14 cellular contexts compared by ENCODE assay signal in the genomic region with DNA sequence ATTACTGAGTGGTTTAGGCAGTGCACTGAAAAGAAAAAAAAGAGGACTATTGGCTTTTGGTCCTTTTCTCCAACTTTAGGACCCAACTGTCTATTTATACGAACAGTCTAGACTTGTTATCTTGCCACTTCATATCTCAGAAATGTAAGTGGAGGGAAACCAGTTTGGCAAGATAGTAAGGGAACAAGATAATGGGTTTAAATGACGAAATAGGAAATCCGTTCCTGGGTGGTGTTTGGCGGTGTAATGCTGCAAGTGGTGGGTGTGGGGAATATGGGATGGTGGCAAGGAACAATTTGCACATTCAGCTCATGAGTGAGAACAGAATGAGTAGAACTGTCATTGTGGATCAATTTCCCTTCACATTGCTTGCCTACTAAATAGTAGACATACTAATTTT. TPM values are rescaled to one million over a fixed set of nuclear protein-coding genes. Genes with fewer than 3 reads are reported as not detected.
A peak's percentile ranks its signal among the peaks of the same experiment; 100 is the strongest.
DNase-seq lines count a peak whose midpoint lies in the region; ATAC-seq and TF ChIP-seq lines count a peak whose summit lies in the region.
"Had no signal": no experiment of that assay in that cellular context is flagged by ENCODE, and none has a peak within 500 bp of the region (broad histone marks: within the 10 kb centered on the region; RNA-seq: fewer than 3 reads in every experiment).

No MANE protein-coding gene starts in this region.

- H3K36me3 Mint-ChIP-seq in natural killer cell treated with Interleukin-12 subunit alpha and Interleukin-12 subunit beta and Interleukin-15 and Interleukin-18, amount 100 ng/mL, for 72 hours = peaks cover 21% of the 10 kb centered on the region

- no peak overlapping the region for H3K4me3 ChIP-seq in body of pancreas
- H3K4me3 ChIP-seq: psoas muscle, SK-N-MC had no signal

- TF ChIP-seq POLR2A in body of pancreas (IDR thresholded peaks at IDR 0.05) = no peak

- peak overlapping the region; percentile 77 to 88 for H3K27ac Mint-ChIP-seq in natural killer cell treated with Interleukin-12 subunit alpha and Interleukin-12 subunit beta and Interleukin-15 and Interleukin-18, amount 100 ng/mL, for 72 hours
- H3K27ac Mint-ChIP-seq: activated T-helper 1 cell treated with anti-CD3 and anti-CD28 coated beads, Interleukin-12 subunit alpha, Interleukin-12 subunit beta, Interleukin-2, Interleukin-4 antibody, amounts not matched to agents 30 ng/mL and 10 ng/mL and 1 ng/mL, durations not matched to agents 14 hours and 24 hours and 36 hours had no signal

- no peaks in the 10 kb centered on the region for H3K27me3 ChIP-seq in body of pancreas

- peaks cover 48 to 62% of the 10 kb centered on the region in 2 donors for H3K4me1 Mint-ChIP-seq in natural killer cell treated with Interleukin-12 subunit alpha and Interleukin-12 subunit beta and Interleukin-15 and Interleukin-18, amount 100 ng/mL, for 72 hours (ENCODE audit: low read depth in 2 of 2)

- no peak for TF ChIP-seq CTCF in body of pancreas (IDR thresholded peaks at IDR 0.05)

- 3 to 11% methylated on average over 4 of the region's 4 CpGs for WGBS in body of pancreas, 2 donors

- no peaks in the 10 kb centered on the region for H3K36me3 ChIP-seq in body of pancreas (replicated peaks in 1 of 2; ENCODE audit: insufficient read depth in 1 of 2, low read depth in 2 of 2)

- DNase-seq in DMS153 (lab: John Stamatoyannopoulos, UW) (peak; percentile 37), DMS153 treated with DMSO at 0.1 percent for 48 hours (lab: John Stamatoyannopoulos, UW; ENCODE audit: unreplicated experiment) (no peak), NCI-H510A (lab: John Stamatoyannopoulos, UW) (peak; percentile 60), body of pancreas (peak; percentile 14 to 28 (median 17)), SK-N-DZ (ENCODE audit: low spot score) (no peak), NCI-H2107 (lab: John Stamatoyannopoulos, UW) (no peak)
- DNase-seq in natural killer cell treated with Interleukin-12 subunit alpha and Interleukin-12 subunit beta and Interleukin-15 and Interleukin-18, amount 100 ng/mL, for 72 hours (ENCODE audit: low spot score) = no peak
- DNase-seq: effector memory CD4-positive, alpha-beta T cell; NCI-H1092; psoas muscle had no signal

- peak overlapping the region in 1 of 4 donors; percentile 6 for H3K27ac ChIP-seq in body of pancreas
- H3K27ac ChIP-seq: 22Rv1, psoas muscle, SK-N-MC had no signal

- no peaks in the 10 kb centered on the region for H3K9me3 Mint-ChIP-seq in natural killer cell treated with Interleukin-12 subunit alpha and Interleukin-12 subunit beta and Interleukin-15 and Interleukin-18, amount 100 ng/mL, for 72 hours
- H3K9me3 Mint-ChIP-seq: activated T-helper 1 cell treated with anti-CD3 and anti-CD28 coated beads, Interleukin-12 subunit alpha, Interleukin-12 subunit beta, Interleukin-2, Interleukin-4 antibody, amounts not matched to agents 30 ng/mL and 10 ng/mL and 1 ng/mL, durations not matched to agents 14 hours and 24 hours and 36 hours had no signal

- H3K27me3 Mint-ChIP-seq in natural killer cell treated with Interleukin-12 subunit alpha and Interleukin-12 subunit beta and Interleukin-15 and Interleukin-18, amount 100 ng/mL, for 72 hours = no peaks in the 10 kb centered on the region

- intact Hi-C loops in body of pancreas (cut with DNase I) = no loop called here

- no peaks in the 10 kb centered on the region for H3K9me3 ChIP-seq in body of pancreas
- H3K9me3 ChIP-seq: psoas muscle had no signal

- ATAC-seq in body of pancreas = peak; percentile 89
- ATAC-seq in natural killer cell treated with Interleukin-12 subunit alpha and Interleukin-12 subunit beta and Interleukin-15 and Interleukin-18, amount 100 ng/mL, for 72 hours = peak; percentile 31 to 57
- no peak for ATAC-seq in HG03432 (IDR thresholded peaks at IDR 0.05; ENCODE audit: unreplicated experiment)
- ATAC-seq: psoas muscle had no signal

- H3K4me3 Mint-ChIP-seq in natural killer cell treated with Interleukin-12 subunit alpha and Interleukin-12 subunit beta and Interleukin-15 and Interleukin-18, amount 100 ng/mL, for 72 hours = peak overlapping the region; percentile 66
- H3K4me3 Mint-ChIP-seq: activated T-helper 1 cell treated with anti-CD3 and anti-CD28 coated beads, Interleukin-12 subunit alpha, Interleukin-12 subunit beta, Interleukin-2, Interleukin-4 antibody, amounts not matched to agents 30 ng/mL and 10 ng/mL and 1 ng/mL, durations not matched to agents 14 hours and 24 hours and 36 hours had no signal

- H3K4me1 ChIP-seq in body of pancreas = peaks cover 12% of the 10 kb centered on the region
- H3K4me1 ChIP-seq: psoas muscle had no signal

RNA-seq across cellular contexts. Expression of a gene that starts 44.7 kb away (rescaled TPM):
- total RNA-seq in body of pancreas = 10 to 100 TPM; 25.4 to 39.9 TPM
- total RNA-seq in natural killer cell treated with Interleukin-12 subunit alpha and Interleukin-12 subunit beta and Interleukin-15 and Interleukin-18, amount 100 ng/mL, for 72 hours = under 1 TPM in 1 of 2 donors, not detected in 1; 0.36 TPM
- not detected in 2 replicates for polyA plus RNA-seq in SK-N-DZ (2014; cell fraction: cytosol; rRNA removed)
- not detected in 2 replicates for polyA plus RNA-seq in SK-N-DZ (2014; cell fraction: nucleus; rRNA removed)
- total RNA-seq: psoas muscle had no signal

RNA-seq across cellular contexts. Expression of a gene that starts 52.1 kb away (rescaled TPM):
- 10 to 100 TPM; 79.1 to 98.2 TPM for total RNA-seq in body of pancreas
- total RNA-seq in natural killer cell treated with Interleukin-12 subunit alpha and Interleukin-12 subunit beta and Interleukin-15 and Interleukin-18, amount 100 ng/mL, for 72 hours = 10 to 100 TPM; 56.3 to 64.6 TPM
- 45.6 and 85.6 TPM in 2 replicates for polyA plus RNA-seq in SK-N-DZ (2014; cell fraction: cytosol; rRNA removed)
- polyA plus RNA-seq in SK-N-DZ (2014; cell fraction: nucleus; rRNA removed) = 34.8 and 42.7 TPM in 2 replicates

Comparison
In these comparisons a context has a peak if more than half of its experiments do, and no peak if none do; other contexts are left out.
1. DNase-seq: peak in DMS153 (single experiment), NCI-H510A (single experiment) and body of pancreas (4 of 4); none in DMS153 treated with DMSO at 0.1 percent for 48 hours (single experiment), natural killer cell treated with Interleukin-12 subunit alpha and Interleukin-12 subunit beta and Interleukin-15 and Interleukin-18, amount 100 ng/mL, for 72 hours (single experiment), SK-N-DZ (single experiment) and NCI-H2107 (single experiment).
2. RNA of a gene that starts 44.7 kb away (total RNA-seq): 25.4 to 39.9 TPM in body of pancreas; 0.36 TPM in natural killer cell treated with Interleukin-12 subunit alpha and Interleukin-12 subunit beta and Interleukin-15 and Interleukin-18, amount 100 ng/mL, for 72 hours; every median in the first group is over 10 times any median in the second.